Comparison of ENCODE assay signal across 10 cellular contexts in the genomic region with DNA sequence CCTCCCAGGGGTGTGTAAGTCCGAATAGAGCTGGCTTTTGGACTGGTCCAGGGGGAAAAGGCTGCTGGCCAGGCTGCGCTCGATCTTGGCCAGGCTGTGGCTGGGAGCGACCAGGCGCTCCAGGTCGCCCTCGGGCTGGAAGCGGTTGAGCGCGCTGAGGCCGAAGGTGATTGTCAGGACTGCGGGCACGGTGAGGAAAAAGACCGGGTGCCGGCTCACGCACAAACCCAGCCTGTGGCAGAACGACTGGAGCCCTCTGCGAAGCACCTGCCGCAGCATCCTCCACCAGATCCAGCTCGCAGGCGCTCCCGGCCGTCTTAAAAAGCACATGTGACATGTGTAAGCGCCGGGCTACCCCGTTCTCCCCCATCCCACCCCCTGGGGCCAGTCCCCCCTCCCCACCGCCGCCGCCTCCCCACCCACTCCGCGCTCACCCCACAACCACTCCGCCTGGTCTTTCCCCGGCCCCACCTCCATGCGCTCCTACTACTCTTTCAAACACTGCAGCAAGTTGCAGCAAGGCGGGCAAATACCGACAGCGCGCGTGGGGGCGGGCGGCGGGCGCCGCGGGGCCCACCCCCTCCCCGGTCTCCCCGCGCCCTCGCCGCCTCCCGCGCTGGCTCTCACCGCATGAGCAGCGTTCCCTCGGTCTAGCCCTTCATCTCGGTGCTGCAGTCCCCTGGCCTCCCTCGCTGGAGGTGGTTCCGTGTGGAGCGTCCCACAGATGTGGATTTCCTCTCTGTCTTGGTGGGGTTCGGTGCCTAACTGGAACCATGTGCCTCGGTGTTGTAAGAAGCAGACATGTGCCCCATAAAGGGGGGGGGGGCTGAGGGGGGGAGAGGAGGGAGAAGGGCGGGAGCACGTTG. TPM values are rescaled to one million over a fixed set of nuclear protein-coding genes. Genes with fewer than 3 reads are reported as not detected.
DNase-seq lines count a peak whose midpoint lies in the region; ATAC-seq and TF ChIP-seq lines count a peak whose summit lies in the region.
"Had no signal": no experiment of that assay in that cellular context is flagged by ENCODE, and none has a peak within 500 bp of the region (broad histone marks: within the 10 kb centered on the region; RNA-seq: fewer than 3 reads in every experiment).

No MANE protein-coding gene starts in this region.

- H3K27me3 ChIP-seq in effector memory CD4-positive, alpha-beta T cell (replicated peaks; ENCODE audit: control insufficient read depth, insufficient read depth, low read length, poor library complexity, severe bottlenecking): no peaks in the 10 kb centered on the region

- H3K27me3 Mint-ChIP-seq in stimulated activated naive CD8-positive, alpha-beta T cell treated with anti-CD3 and anti-CD28 coated beads, Interleukin-15, amount 100 ng/mL, for 72 hours: peaks cover 52% of the 10 kb centered on the region
- H3K27me3 Mint-ChIP-seq in dendritic cell treated with granulocyte-macrophage colony-stimulating factor and Interleukin-4, amounts not matched to agents 40 ng/mL and 50 ng/mL, for 4 days: peaks cover 34% of the 10 kb centered on the region
- peaks cover 26% of the 10 kb centered on the region for H3K27me3 Mint-ChIP-seq in mesothelial cell of epicardium (ENCODE audit: low read depth)

- H3K36me3 ChIP-seq in effector memory CD4-positive, alpha-beta T cell (ENCODE audit: control insufficient read depth, insufficient read depth, low read length): no peaks in the 10 kb centered on the region

- H3K4me1 ChIP-seq in effector memory CD4-positive, alpha-beta T cell (ENCODE audit: control insufficient read depth, insufficient read depth, low read length, poor library complexity, severe bottlenecking): no peaks in the 10 kb centered on the region

- H3K9me3 Mint-ChIP-seq in stimulated activated naive CD8-positive, alpha-beta T cell treated with anti-CD3 and anti-CD28 coated beads, Interleukin-15, amount 100 ng/mL, for 72 hours: no peaks in the 10 kb centered on the region
- H3K9me3 Mint-ChIP-seq in dendritic cell treated with granulocyte-macrophage colony-stimulating factor and Interleukin-4, amounts not matched to agents 40 ng/mL and 50 ng/mL, for 4 days: no peaks in the 10 kb centered on the region
- no peaks in the 10 kb centered on the region for H3K9me3 Mint-ChIP-seq in mesothelial cell of epicardium
- H3K9me3 Mint-ChIP-seq: activated naive CD8-positive, alpha-beta T cell treated with anti-CD3 and anti-CD28 coated beads, Interleukin-2, amount 10 ng/mL, durations not matched to agents 7 days and 5 days had no signal

- no peak for TF ChIP-seq CTCF in mesothelial cell of epicardium (IDR thresholded peaks at IDR 0.05; ENCODE audit: unreplicated experiment)

- no peaks in the 10 kb centered on the region for H3K36me3 Mint-ChIP-seq in dendritic cell treated with granulocyte-macrophage colony-stimulating factor and Interleukin-4, amounts not matched to agents 40 ng/mL and 50 ng/mL, for 4 days (ENCODE audit: low read depth)
- no peaks in the 10 kb centered on the region for H3K36me3 Mint-ChIP-seq in mesothelial cell of epicardium
- H3K36me3 Mint-ChIP-seq: activated naive CD8-positive, alpha-beta T cell treated with anti-CD3 and anti-CD28 coated beads, Interleukin-2, amount 10 ng/mL, durations not matched to agents 7 days and 5 days; naive B cell had no signal

- no peak overlapping the region for H3K27ac ChIP-seq in effector memory CD4-positive, alpha-beta T cell (ENCODE audit: insufficient read depth, low read length, poor library complexity, severe bottlenecking)

- peaks cover 10% of the 10 kb centered on the region for H3K4me1 Mint-ChIP-seq in stimulated activated naive CD8-positive, alpha-beta T cell treated with anti-CD3 and anti-CD28 coated beads, Interleukin-15, amount 100 ng/mL, for 72 hours
- H3K4me1 Mint-ChIP-seq in dendritic cell treated with granulocyte-macrophage colony-stimulating factor and Interleukin-4, amounts not matched to agents 40 ng/mL and 50 ng/mL, for 4 days (ENCODE audit: low read depth): no peaks in the 10 kb centered on the region
- H3K4me1 Mint-ChIP-seq in mesothelial cell of epicardium: peaks cover 16% of the 10 kb centered on the region
- H3K4me1 Mint-ChIP-seq: activated naive CD8-positive, alpha-beta T cell treated with anti-CD3 and anti-CD28 coated beads, Interleukin-2, amount 10 ng/mL, durations not matched to agents 7 days and 5 days had no signal

- no peak for DNase-seq in stimulated activated naive CD8-positive, alpha-beta T cell treated with anti-CD3 and anti-CD28 coated beads, Interleukin-15, amount 100 ng/mL, for 72 hours
- DNase-seq in stimulated activated naive CD8-positive, alpha-beta T cell treated with anti-CD3 and anti-CD28 coated beads, Interleukin-15, Interleukin-2, amounts not matched to agents 100 U/mL and 50 U/mL, for 24 hours: no peak
- DNase-seq in mesothelial cell of epicardium (ENCODE audit: low spot score in 2 of 2, unreplicated experiment in 2 of 2) (peak; percentile 29 to 49), inferior parietal cortex (ENCODE audit: extremely low spot score) (no peak)
- no peak for DNase-seq in effector memory CD4-positive, alpha-beta T cell
- DNase-seq: activated naive CD8-positive, alpha-beta T cell treated with anti-CD3 and anti-CD28 coated beads, Interleukin-2, amount 10 ng/mL, durations not matched to agents 7 days and 5 days; naive B cell had no signal

- H3K9me3 ChIP-seq in effector memory CD4-positive, alpha-beta T cell (ENCODE audit: control insufficient read depth, low read length): no peaks in the 10 kb centered on the region

- no peak overlapping the region for H3K4me3 ChIP-seq in effector memory CD4-positive, alpha-beta T cell (ENCODE audit: insufficient read depth, low read depth, low read length, poor library complexity, severe bottlenecking)

- ATAC-seq in stimulated activated naive CD8-positive, alpha-beta T cell treated with anti-CD3 and anti-CD28 coated beads, Interleukin-15, amount 100 ng/mL, for 72 hours: peak; percentile 42
- ATAC-seq in stimulated activated naive CD8-positive, alpha-beta T cell treated with anti-CD3 and anti-CD28 coated beads, Interleukin-15, Interleukin-2, amounts not matched to agents 100 U/mL and 50 U/mL, for 24 hours: no peak
- ATAC-seq in HG02571 (IDR thresholded peaks at IDR 0.05; ENCODE audit: unreplicated experiment): no peak
- no peak for ATAC-seq in GM21528 (IDR thresholded peaks at IDR 0.05; ENCODE audit: low FRiP score, unreplicated experiment)

- intact Hi-C loops in dendritic cell treated with granulocyte-macrophage colony-stimulating factor and Interleukin-4, amounts not matched to agents 40 ng/mL and 50 ng/mL, for 4 days (cut with micrococcal nuclease): no loop called here

- H3K4me3 Mint-ChIP-seq in stimulated activated naive CD8-positive, alpha-beta T cell treated with anti-CD3 and anti-CD28 coated beads, Interleukin-15, amount 100 ng/mL, for 72 hours: no peak overlapping the region
- peak overlapping the region; percentile 31 for H3K4me3 Mint-ChIP-seq in dendritic cell treated with granulocyte-macrophage colony-stimulating factor and Interleukin-4, amounts not matched to agents 40 ng/mL and 50 ng/mL, for 4 days
- H3K4me3 Mint-ChIP-seq in mesothelial cell of epicardium: peak overlapping the region; percentile 69
- H3K4me3 Mint-ChIP-seq: activated naive CD8-positive, alpha-beta T cell treated with anti-CD3 and anti-CD28 coated beads, Interleukin-2, amount 10 ng/mL, durations not matched to agents 7 days and 5 days had no signal

- no peak overlapping the region for H3K27ac Mint-ChIP-seq in stimulated activated naive CD8-positive, alpha-beta T cell treated with anti-CD3 and anti-CD28 coated beads, Interleukin-15, amount 100 ng/mL, for 72 hours
- no peak overlapping the region for H3K27ac Mint-ChIP-seq in dendritic cell treated with granulocyte-macrophage colony-stimulating factor and Interleukin-4, amounts not matched to agents 40 ng/mL and 50 ng/mL, for 4 days
- H3K27ac Mint-ChIP-seq in mesothelial cell of epicardium: peak overlapping the region; percentile 77
- H3K27ac Mint-ChIP-seq: activated naive CD8-positive, alpha-beta T cell treated with anti-CD3 and anti-CD28 coated beads, Interleukin-2, amount 10 ng/mL, durations not matched to agents 7 days and 5 days had no signal

RNA-seq across cellular contexts. Expression of gene PTCHD4, which starts 42.4 kb away (rescaled TPM):
- total RNA-seq in mesothelial cell of epicardium: 7.8 to 8.6 TPM (median 8.5 TPM) in 3 replicates
- total RNA-seq: activated naive CD8-positive, alpha-beta T cell treated with anti-CD3 and anti-CD28 coated beads, Interleukin-2, amount 10 ng/mL, durations not matched to agents 7 days and 5 days had no signal

Comparison
In these comparisons a context has a peak if more than half of its experiments do, and no peak if none do; other contexts are left out.
1. DNase-seq: peak in mesothelial cell of epicardium (2 of 2); none in stimulated activated naive CD8-positive, alpha-beta T cell treated with anti-CD3 and anti-CD28 coated beads, Interleukin-15, amount 100 ng/mL, for 72 hours (0 of 2), stimulated activated naive CD8-positive, alpha-beta T cell treated with anti-CD3 and anti-CD28 coated beads, Interleukin-15, Interleukin-2, amounts not matched to agents 100 U/mL and 50 U/mL, for 24 hours (single experiment), effector memory CD4-positive, alpha-beta T cell (0 of 3) and inferior parietal cortex (single experiment).
2. H3K4me3 Mint-ChIP-seq: peak in dendritic cell treated with granulocyte-macrophage colony-stimulating factor and Interleukin-4, amounts not matched to agents 40 ng/mL and 50 ng/mL, for 4 days (single experiment) and mesothelial cell of epicardium (single experiment); none in stimulated activated naive CD8-positive, alpha-beta T cell treated with anti-CD3 and anti-CD28 coated beads, Interleukin-15, amount 100 ng/mL, for 72 hours (0 of 2).